In the genomic region with DNA sequence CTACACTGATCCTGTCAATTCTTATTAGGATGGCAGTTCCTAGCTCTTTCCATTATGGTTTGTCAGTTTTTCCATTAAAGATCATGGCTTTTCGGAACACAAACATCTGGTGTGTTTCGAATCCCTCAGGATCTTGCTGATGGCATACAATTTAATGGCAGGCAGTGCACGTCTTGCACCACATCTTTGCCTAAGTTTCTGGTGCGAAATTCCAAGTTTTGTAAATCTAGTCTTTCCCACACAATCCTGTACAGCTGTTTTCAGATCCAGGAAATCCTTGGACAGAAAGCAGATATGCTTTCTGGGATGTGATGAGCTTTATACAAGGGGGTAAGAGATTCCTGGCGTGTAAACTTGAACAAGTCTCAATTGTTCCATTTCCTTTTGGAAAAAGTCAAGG, we compare ENCODE assay signal across 14 cellular contexts.
A peak's percentile ranks its signal among the peaks of the same experiment; 100 is the strongest.
DNase-seq lines count a peak whose midpoint lies in the region; ATAC-seq and TF ChIP-seq lines count a peak whose summit lies in the region.
"Had no signal": no experiment of that assay in that cellular context is flagged by ENCODE, and none has a peak within 500 bp of the region (broad histone marks: within the 10 kb centered on the region; RNA-seq: fewer than 3 reads in every experiment).

No MANE protein-coding gene starts in this region.

- TF ChIP-seq CTCF in AG09319 (IDR thresholded peaks at IDR 0.05; ENCODE audit: low read depth, low read length), result no peak
- TF ChIP-seq CTCF in cardiac fibroblast (IDR thresholded peaks at IDR 0.05; ENCODE audit: low read depth, low read length), result no peak
- no peak for TF ChIP-seq CTCF in right atrium auricular region (IDR thresholded peaks at IDR 0.05)
- no peak for TF ChIP-seq CTCF in gastrocnemius medialis (IDR thresholded peaks at IDR 0.05 in 4 of 5, conservative IDR thresholded peaks at IDR 0.05 in 1 of 5)

- no peaks in the 10 kb centered on the region for H3K9me3 ChIP-seq in right atrium auricular region
- H3K9me3 ChIP-seq in gastrocnemius medialis, result no peaks in the 10 kb centered on the region

- H3K36me3 ChIP-seq in right atrium auricular region, result no peaks in the 10 kb centered on the region
- H3K36me3 ChIP-seq in gastrocnemius medialis, result no peaks in the 10 kb centered on the region

- no peaks in the 10 kb centered on the region for H3K4me1 ChIP-seq in right atrium auricular region
- H3K4me1 ChIP-seq in gastrocnemius medialis, result peaks cover 3 to 27% of the 10 kb centered on the region in 2 donors

- in situ Hi-C loops in gastrocnemius medialis (cut with MboI; ENCODE audit: low sequenced_read_pairs in 4 of 4), result loop anchor here (10.0 to 25.0 kb wide), 6 partner anchors 167 to 673 kb away; no protein-coding TSS in a partner anchor

- intact Hi-C loops in gastrocnemius medialis (cut with DNase I; ENCODE audit: low total_unique reads), result loop anchor here (1.0 to 5.0 kb wide), 4 partner anchors 170 to 671 kb away; no protein-coding TSS in a partner anchor
- intact Hi-C loops in posterior cingulate gyrus (cut with DNase I), result loop anchor here (2.0 to 5.0 kb wide), 6 partner anchors 170 to 671 kb away; no protein-coding TSS in a partner anchor

- no peaks in the 10 kb centered on the region for H3K27me3 ChIP-seq in right atrium auricular region
- H3K27me3 ChIP-seq in gastrocnemius medialis, result no peaks in the 10 kb centered on the region

- peak; percentile 42 for DNase-seq in AG09319 (ENCODE audit: extremely low read depth, low read depth)
- DNase-seq in cardiac fibroblast (ENCODE audit: low read depth in 2 of 2), result peak; percentile 8 to 56
- DNase-seq in right atrium auricular region (ENCODE audit: low spot score), result no peak
- peak; percentile 7 to 34 for DNase-seq in gastrocnemius medialis
- no peak for DNase-seq in stimulated activated naive CD8-positive, alpha-beta T cell treated with anti-CD3 and anti-CD28 coated beads, Interleukin-15, Interleukin-2, amounts not matched to agents 100 U/mL and 50 U/mL, for 24 hours
- no peak for DNase-seq in NOMO-1 (lab: John Stamatoyannopoulos, UW; ENCODE audit: unreplicated experiment in 2 of 2)
- no peak for DNase-seq in posterior cingulate gyrus
- no peak for DNase-seq in NCI-H2171 treated with DMSO at 0.1 percent for 48 hours (lab: John Stamatoyannopoulos, UW)
- DNase-seq: activated CD4-positive, CD25-positive, alpha-beta regulatory T cell; activated CD8-positive, alpha-beta memory T cell treated with anti-CD3 and anti-CD28 coated beads, Interleukin-2, amount 50 U/mL, for 48 hours; activated naive CD4-positive, alpha-beta T cell treated with anti-CD3 and anti-CD28 coated beads, Interleukin-2, amount 50 U/mL, for 16 hours; NCI-H1417 treated with DMSO at 0.1 percent for 48 hours; T-cell had no signal

- peak; percentile 59 to 65 for ATAC-seq in gastrocnemius medialis
- ATAC-seq in stimulated activated naive CD8-positive, alpha-beta T cell treated with anti-CD3 and anti-CD28 coated beads, Interleukin-15, Interleukin-2, amounts not matched to agents 100 U/mL and 50 U/mL, for 24 hours, result no peak
- ATAC-seq: stimulated activated memory B cell treated with anti-CD40 and anti-IgM and Interleukin-4, amounts not matched to agents 10 μg/mL and 1 μg/mL and 100 μg/mL, for 72 hours; T-cell had no signal

- H3K27ac ChIP-seq in right atrium auricular region, result peak overlapping the region; percentile 52 to 67
- H3K27ac ChIP-seq in gastrocnemius medialis, result peak overlapping the region; percentile 33 to 53 (median 46)

- no peak for TF ChIP-seq POLR2A in gastrocnemius medialis (IDR thresholded peaks at IDR 0.05)

- H3K4me3 ChIP-seq in cardiac fibroblast (replicated peaks in 1 of 2; ENCODE audit: low read depth in 2 of 2, low read length in 2 of 2) (no peak overlapping the region), right atrium auricular region (no peak overlapping the region), gastrocnemius medialis (no peak overlapping the region)

Comparison
In these comparisons a context has a peak if more than half of its experiments do, and no peak if none do; other contexts are left out.
1. DNase-seq: peak in AG09319 (single experiment), cardiac fibroblast (2 of 2) and gastrocnemius medialis (2 of 2); none in right atrium auricular region (single experiment), stimulated activated naive CD8-positive, alpha-beta T cell treated with anti-CD3 and anti-CD28 coated beads, Interleukin-15, Interleukin-2, amounts not matched to agents 100 U/mL and 50 U/mL, for 24 hours (single experiment), NOMO-1 (0 of 2), posterior cingulate gyrus (0 of 10) and NCI-H2171 treated with DMSO at 0.1 percent for 48 hours (single experiment).